24 cellular contexts compared by ENCODE assay signal in genomic region chrX:137401092-137401491, GRCh38.
"Had no signal": no experiment of that assay in that cellular context is flagged by ENCODE, and none has a peak within 500 bp of the region (broad histone marks: within the 10 kb centered on the region; RNA-seq: fewer than 3 reads in every experiment).

No MANE protein-coding gene starts in this region.

- H3K4me1 ChIP-seq: left lung, lower lobe of right lung, pancreas, prostate gland, suprapubic skin, tibial artery, upper lobe of right lung had no signal

- H3K27me3 ChIP-seq: left lung, suprapubic skin, tibial artery, upper lobe of right lung had no signal

- H3K4me3 ChIP-seq: left lung, lower lobe of right lung, pancreas, prostate gland, skin epidermis, suprapubic skin, thoracic aorta, tibial artery, upper lobe of right lung had no signal

- H3K27ac ChIP-seq: left lung, lower lobe of right lung, pancreas, prostate gland, skin epidermis, suprapubic skin, thoracic aorta, tibial artery, upper lobe of right lung had no signal

- H3K9me3 ChIP-seq: left lung, lower lobe of right lung, pancreas, prostate gland, suprapubic skin, thoracic aorta, upper lobe of right lung had no signal

- DNase-seq: hypothalamus; immature natural killer cell; kidney; left colon; left lung; lower lobe of right lung; mammary epithelial cell; mesenchymal stem cell; naive thymus-derived CD8-positive, alpha-beta T cell; nucleus accumbens; pancreas; retina; right cardiac atrium; stimulated activated CD4-positive, alpha-beta T cell treated with anti-CD3 and anti-CD28 coated beads, Interleukin-4, amount 100 ng/mL, for 24 hours; stimulated activated naive CD4-positive, alpha-beta T cell; tibial artery; trophoblast cell; upper lobe of right lung had no signal

- ATAC-seq: left colon; left lung; lower lobe of right lung; naive thymus-derived CD8-positive, alpha-beta T cell; pancreas; right cardiac atrium; sciatic nerve; stimulated activated effector memory CD8-positive, alpha-beta T cell treated with anti-CD3 and anti-CD28 coated beads, Interleukin-12 subunit alpha, Interleukin-12 subunit beta, amount 100 ng/mL, for 72 hours; upper lobe of right lung had no signal

- H3K36me3 ChIP-seq: left lung, lower lobe of right lung, pancreas, prostate gland, suprapubic skin, thoracic aorta, tibial artery, upper lobe of right lung had no signal
